Comparison of ENCODE assay signal across 24 cellular contexts in the genomic region with DNA sequence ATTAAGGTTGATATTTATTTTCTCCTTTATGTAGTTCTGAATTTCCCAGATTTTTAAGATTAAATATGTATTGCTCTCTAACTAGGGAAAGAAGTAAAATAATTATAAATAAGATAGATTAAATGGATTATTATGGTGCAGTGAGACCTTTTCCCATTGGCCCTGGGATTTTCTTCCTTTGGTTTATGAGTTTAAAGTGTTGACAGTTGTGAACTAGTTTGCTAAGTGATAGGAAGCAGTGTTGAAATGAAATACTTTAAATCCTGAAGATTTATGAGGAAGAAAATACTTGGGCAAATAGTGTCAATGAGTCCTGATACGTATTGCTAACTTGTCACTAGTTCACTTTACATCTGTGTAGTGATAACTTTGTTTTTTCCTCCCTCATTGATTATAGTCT.
"Had no signal": no experiment of that assay in that cellular context is flagged by ENCODE, and none has a peak within 500 bp of the region (broad histone marks: within the 10 kb centered on the region; RNA-seq: fewer than 3 reads in every experiment).

No MANE protein-coding gene starts in this region.

- H3K4me3 ChIP-seq: adrenal gland, SK-N-MC had no signal

- H3K4me1 Mint-ChIP-seq: activated naive CD8-positive, alpha-beta T cell treated with anti-CD3 and anti-CD28 coated beads, Interleukin-2, amount 10 ng/mL, durations not matched to agents 7 days and 5 days had no signal

- H3K27me3 ChIP-seq: adrenal gland had no signal

- H3K4me3 Mint-ChIP-seq: activated CD8-positive, alpha-beta T cell treated with anti-CD3 and anti-CD28 coated beads for 36 hours; activated naive CD8-positive, alpha-beta T cell treated with anti-CD3 and anti-CD28 coated beads, Interleukin-2, amount 10 ng/mL, durations not matched to agents 7 days and 5 days had no signal

- H3K27ac Mint-ChIP-seq: activated CD8-positive, alpha-beta T cell treated with anti-CD3 and anti-CD28 coated beads for 36 hours; activated naive CD8-positive, alpha-beta T cell treated with anti-CD3 and anti-CD28 coated beads, Interleukin-2, amount 10 ng/mL, durations not matched to agents 7 days and 5 days had no signal

- H3K36me3 ChIP-seq: adrenal gland had no signal

- H3K4me1 ChIP-seq: adrenal gland had no signal

- H3K27me3 Mint-ChIP-seq: activated CD8-positive, alpha-beta T cell treated with anti-CD3 and anti-CD28 coated beads for 36 hours; activated naive CD8-positive, alpha-beta T cell treated with anti-CD3 and anti-CD28 coated beads, Interleukin-2, amount 10 ng/mL, durations not matched to agents 7 days and 5 days had no signal

- DNase-seq: activated CD4-positive, CD25-positive, alpha-beta regulatory T cell; activated CD8-positive, alpha-beta memory T cell treated with anti-CD3 and anti-CD28 coated beads, Interleukin-2, amount 50 U/mL, for 4 hours; activated CD8-positive, alpha-beta T cell treated with anti-CD3 and anti-CD28 coated beads for 36 hours; activated naive CD4-positive, alpha-beta T cell treated with anti-CD3 and anti-CD28 coated beads, Interleukin-2, amount 50 U/mL, for 16 hours; activated naive CD8-positive, alpha-beta T cell treated with anti-CD3 and anti-CD28 coated beads, Interleukin-2, amount 10 ng/mL, durations not matched to agents 7 days and 5 days; adrenal gland; anterior cingulate cortex; Karpas-422; MM.1S; NCI-H1105; NCI-H1436; NCI-H1694 treated with DMSO at 0.1 percent for 48 hours; NCI-H2029 treated with DMSO at 0.1 percent for 48 hours; NCI-H345; NCI-H510A; NCI-H526 treated with DMSO at 0.1 percent for 48 hours; NCI-H82; OCI-M1; RPMI8226; T-helper 1 cell had no signal

- H3K27ac ChIP-seq: adrenal gland, SK-N-MC, VCaP had no signal

- H3K9me3 ChIP-seq: adrenal gland had no signal

- H3K9me3 Mint-ChIP-seq: activated CD8-positive, alpha-beta T cell treated with anti-CD3 and anti-CD28 coated beads for 36 hours; activated naive CD8-positive, alpha-beta T cell treated with anti-CD3 and anti-CD28 coated beads, Interleukin-2, amount 10 ng/mL, durations not matched to agents 7 days and 5 days had no signal

- ATAC-seq: activated CD8-positive, alpha-beta T cell treated with anti-CD3 and anti-CD28 coated beads for 36 hours; Panc1; Right ventricle myocardium inferior had no signal
